8 cellular contexts compared by ENCODE assay signal in genomic region chr12:46386877-46387629, GRCh38. TPM values are rescaled to one million over a fixed set of nuclear protein-coding genes. Genes with fewer than 3 reads are reported as not detected.
DNase-seq lines count a peak whose midpoint lies in the region; ATAC-seq and TF ChIP-seq lines count a peak whose summit lies in the region.

No MANE protein-coding gene starts in this region.

- peak overlapping the region; percentile 84 for H3K27ac Mint-ChIP-seq in activated naive CD8-positive, alpha-beta T cell treated with anti-CD3 and anti-CD28 coated beads, Interleukin-2, amount 10 ng/mL, durations not matched to agents 7 days and 5 days
- H3K27ac Mint-ChIP-seq in endothelial cell (ENCODE audit: unreplicated experiment) = no peak overlapping the region

- no peak for TF ChIP-seq CTCF in 22Rv1 (IDR thresholded peaks at IDR 0.05)
- no peak for TF ChIP-seq CTCF in left lung (IDR thresholded peaks at IDR 0.05)
- no peak for TF ChIP-seq CTCF in endothelial cell (IDR thresholded peaks at IDR 0.05; ENCODE audit: unreplicated experiment)

- ATAC-seq in GM18907 (IDR thresholded peaks at IDR 0.05; ENCODE audit: unreplicated experiment) (peak; percentile 32), left lung (no peak)
- no peak for ATAC-seq in activated naive CD8-positive, alpha-beta T cell treated with anti-CD3 and anti-CD28 coated beads, Interleukin-2, amount 10 ng/mL, durations not matched to agents 7 days and 5 days (ENCODE audit: low read depth)

- POLR2A ChIA-PET in activated naive CD8-positive, alpha-beta T cell treated with anti-CD3 and anti-CD28 coated beads, Interleukin-2, amount 10 ng/mL, durations not matched to agents 7 days and 5 days (lab: Charles Lee) = interaction anchor here (0.7 to 2.1 kb wide), 7 partner anchors 14 to 271 kb away, joined by 3 to 7 read pairs (median 6); partner anchors contain the start of gene SLC38A2

- H3K4me3 ChIP-seq in HUES6 (ENCODE audit: low read depth, low read length) = peak overlapping the region; percentile 32
- H3K4me3 ChIP-seq in left lung = peak overlapping the region in 1 of 2 donors; percentile 14

- DNase-seq in activated naive CD8-positive, alpha-beta T cell treated with anti-CD3 and anti-CD28 coated beads, Interleukin-2, amount 10 ng/mL, durations not matched to agents 7 days and 5 days = no peak
- peak in 1 of 2 donors; percentile 64 for DNase-seq in left lung
- DNase-seq in endothelial cell (ENCODE audit: low spot score) = no peak
- DNase-seq in NCI-H2029 treated with DMSO at 0.1 percent for 48 hours (lab: John Stamatoyannopoulos, UW) = no peak
- no peak for DNase-seq in COLO668 (lab: John Stamatoyannopoulos, UW; ENCODE audit: unreplicated experiment)

- peak overlapping the region; percentile 93 for H3K27ac ChIP-seq in 22Rv1
- peak overlapping the region; percentile 78; the same call in 1 of the 2 replicates for H3K27ac ChIP-seq in HUES6 (ENCODE audit: low read depth, low read length)
- H3K27ac ChIP-seq in left lung = peak overlapping the region; percentile 38 to 70

- peaks cover 17% of the 10 kb centered on the region for H3K36me3 Mint-ChIP-seq in activated naive CD8-positive, alpha-beta T cell treated with anti-CD3 and anti-CD28 coated beads, Interleukin-2, amount 10 ng/mL, durations not matched to agents 7 days and 5 days
- H3K36me3 Mint-ChIP-seq in endothelial cell (ENCODE audit: low read depth, unreplicated experiment) = no peaks in the 10 kb centered on the region

- H3K4me1 ChIP-seq in HUES6 (ENCODE audit: control insufficient read depth, insufficient read depth, low read length) (peaks cover 73% of the 10 kb centered on the region), left lung (peaks cover 50 to 66% of the 10 kb centered on the region in 2 donors)

- peak overlapping the region; percentile 65 for H3K4me3 Mint-ChIP-seq in activated naive CD8-positive, alpha-beta T cell treated with anti-CD3 and anti-CD28 coated beads, Interleukin-2, amount 10 ng/mL, durations not matched to agents 7 days and 5 days
- no peak overlapping the region for H3K4me3 Mint-ChIP-seq in endothelial cell (ENCODE audit: unreplicated experiment)

- H3K9ac ChIP-seq in HUES6 (ENCODE audit: low read length) = peak overlapping the region; percentile 34

- intact Hi-C loops in left lung (cut with DNase I) = no loop called here

- H3K9me3 Mint-ChIP-seq in activated naive CD8-positive, alpha-beta T cell treated with anti-CD3 and anti-CD28 coated beads, Interleukin-2, amount 10 ng/mL, durations not matched to agents 7 days and 5 days = no peaks in the 10 kb centered on the region
- H3K9me3 Mint-ChIP-seq in endothelial cell (ENCODE audit: unreplicated experiment) = no peaks in the 10 kb centered on the region

- H3K36me3 ChIP-seq in HUES6 (ENCODE audit: control insufficient read depth, insufficient read depth, low read length) = peaks cover 5% of the 10 kb centered on the region; the same call in 1 of the 2 replicates
- H3K36me3 ChIP-seq in left lung = no peaks in the 10 kb centered on the region

- no peaks in the 10 kb centered on the region for H3K9me3 ChIP-seq in HUES6 (ENCODE audit: control insufficient read depth, insufficient read depth, low read depth, low read length)
- H3K9me3 ChIP-seq in left lung = no peaks in the 10 kb centered on the region

- H3K27me3 Mint-ChIP-seq in activated naive CD8-positive, alpha-beta T cell treated with anti-CD3 and anti-CD28 coated beads, Interleukin-2, amount 10 ng/mL, durations not matched to agents 7 days and 5 days = no peaks in the 10 kb centered on the region
- H3K27me3 Mint-ChIP-seq in endothelial cell (ENCODE audit: unreplicated experiment) = peaks cover 3% of the 10 kb centered on the region

- H3K4me1 Mint-ChIP-seq in activated naive CD8-positive, alpha-beta T cell treated with anti-CD3 and anti-CD28 coated beads, Interleukin-2, amount 10 ng/mL, durations not matched to agents 7 days and 5 days = peaks cover 57% of the 10 kb centered on the region
- peaks cover 38% of the 10 kb centered on the region for H3K4me1 Mint-ChIP-seq in endothelial cell (ENCODE audit: unreplicated experiment)

- H3K27me3 ChIP-seq in HUES6 (ENCODE audit: control insufficient read depth, insufficient read depth, low read length) (no peaks in the 10 kb centered on the region), left lung (no peaks in the 10 kb centered on the region)

RNA-seq across cellular contexts. Expression of gene SLC38A2, which starts 14.5 kb away (rescaled TPM):
- total RNA-seq in activated naive CD8-positive, alpha-beta T cell treated with anti-CD3 and anti-CD28 coated beads, Interleukin-2, amount 10 ng/mL, durations not matched to agents 7 days and 5 days = 100 to 1,000 TPM; 227 to 253 TPM
- total RNA-seq in left lung (100 to 1,000 TPM; 209 to 270 TPM), endothelial cell (ENCODE audit: unreplicated experiment) (249 TPM)
